2 cellular contexts compared by ENCODE assay signal in genomic region chr1:230804396-230804795, GRCh38.
TF ChIP-seq lines count a peak whose summit lies in the region.

No MANE protein-coding gene starts in this region.

TF ChIP-seq in K562, 482 proteins besides CTCF, POLR2A, EP300 and RAD21:
- no peak for TF ChIP-seq PML (IDR thresholded peaks at IDR 0.05; ENCODE audit: low read length)
- peak; percentile 45; the same call in 1 of the 2 replicates for TF ChIP-seq JUND (IDR thresholded peaks at IDR 0.05; ENCODE audit: borderline replicate concordance, low read depth, low read length)
- 0 out of 3 replicates have a peak, but pooled peaks have one; percentile 23 for TF ChIP-seq JUND (tag; IDR thresholded peaks at IDR 0.05; ENCODE audit: borderline replicate concordance, low read depth, low read length)
- peak; percentile 18; the same call in 1 of the 2 replicates for TF ChIP-seq PKNOX1 (IDR thresholded peaks at IDR 0.05)
- peak; percentile 52; the same call in 1 of the 2 replicates for TF ChIP-seq ATF3 (IDR thresholded peaks at IDR 0.05)
- TF ChIP-seq ATF3 (CRISPR knock-in tag; conservative IDR thresholded peaks at IDR 0.05) = no peak
- no peak for TF ChIP-seq ZNF707 (CRISPR knock-in tag; conservative IDR thresholded peaks at IDR 0.05)
- TF ChIP-seq JUN (IDR thresholded peaks at IDR 0.05; ENCODE audit: borderline replicate concordance, low read depth, low read length) = 0 out of 2 replicates have a peak, but pooled peaks have one; percentile 26
- no peak for TF ChIP-seq JUN (CRISPR knock-in tag; IDR thresholded peaks at IDR 0.05; ENCODE audit: borderline replicate concordance)

TF ChIP-seq in neural cell, 6 proteins besides CTCF, POLR2A, EP300 and RAD21:
- TF ChIP-seq REST (IDR thresholded peaks at IDR 0.05; ENCODE audit: borderline replicate concordance) (peak; percentile 100), MXI1 (conservative IDR thresholded peaks at IDR 0.05; ENCODE audit: poor library complexity, severe bottlenecking) (no peak), POLR2AphosphoS5 (IDR thresholded peaks at IDR 0.05) (peak; percentile 83)
TF ChIP-seq in neural cell: peak in this region for 2.
